ENCODE assay signal across 15 cellular contexts in the genomic region with DNA sequence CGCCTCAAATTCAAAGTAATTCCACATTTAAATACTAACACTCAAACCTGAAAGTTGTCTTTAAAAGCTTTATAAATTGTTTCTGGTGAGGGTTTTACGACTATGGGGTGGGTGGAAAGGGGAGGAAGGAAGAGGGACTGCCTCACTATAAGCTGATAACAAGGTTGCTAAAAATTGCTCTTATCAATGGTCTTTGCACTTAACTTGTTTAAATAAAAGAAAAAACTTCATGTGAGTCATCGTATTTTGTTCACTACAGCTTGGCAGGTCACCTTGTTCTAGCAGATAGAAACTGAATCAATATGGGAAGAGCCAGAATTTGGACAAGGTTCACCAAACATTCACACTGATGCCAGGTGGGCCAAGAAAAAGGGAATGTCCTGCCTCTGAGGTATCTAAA.
A peak's percentile ranks its signal among the peaks of the same experiment; 100 is the strongest.
DNase-seq lines count a peak whose midpoint lies in the region; ATAC-seq and TF ChIP-seq lines count a peak whose summit lies in the region.
"Had no signal": no experiment of that assay in that cellular context is flagged by ENCODE, and none has a peak within 500 bp of the region (broad histone marks: within the 10 kb centered on the region; RNA-seq: fewer than 3 reads in every experiment).

No MANE protein-coding gene starts in this region.

- no peaks in the 10 kb centered on the region for H3K36me3 Mint-ChIP-seq in endothelial cell (ENCODE audit: low read depth, unreplicated experiment)

- no peak overlapping the region for H3K4me3 Mint-ChIP-seq in endothelial cell (ENCODE audit: unreplicated experiment)
- H3K4me3 Mint-ChIP-seq: activated naive CD8-positive, alpha-beta T cell treated with anti-CD3 and anti-CD28 coated beads, Interleukin-2, amount 50 U/mL, for 24 hours; nephron had no signal

- no peaks in the 10 kb centered on the region for H3K27me3 Mint-ChIP-seq in endothelial cell (ENCODE audit: unreplicated experiment)

- ATAC-seq in heart right ventricle (peak in 7 of 8 donors; percentile 33 to 81 (median 73)), GM18909 (IDR thresholded peaks at IDR 0.05; ENCODE audit: poor library complexity, unreplicated experiment) (no peak), HG02763 (IDR thresholded peaks at IDR 0.05; ENCODE audit: unreplicated experiment) (no peak), HG03025 (IDR thresholded peaks at IDR 0.05; ENCODE audit: low FRiP score, unreplicated experiment) (no peak)
- ATAC-seq: activated CD4-positive, CD25-positive, alpha-beta regulatory T cell treated with anti-CD3 and anti-CD28 coated beads, Interleukin-2, amount 50 U/mL, for 24 hours had no signal

- H3K27me3 ChIP-seq in heart right ventricle, result no peaks in the 10 kb centered on the region
- no peaks in the 10 kb centered on the region for H3K27me3 ChIP-seq in right atrium auricular region
- H3K27me3 ChIP-seq in SJCRH30, result no peaks in the 10 kb centered on the region

- peaks cover 20% of the 10 kb centered on the region for H3K4me1 Mint-ChIP-seq in endothelial cell (ENCODE audit: unreplicated experiment)

- no peaks in the 10 kb centered on the region for H3K9me3 Mint-ChIP-seq in endothelial cell (ENCODE audit: unreplicated experiment)
- H3K9me3 Mint-ChIP-seq: activated naive CD8-positive, alpha-beta T cell treated with anti-CD3 and anti-CD28 coated beads, Interleukin-2, amount 50 U/mL, for 24 hours; nephron had no signal

- H3K9me3 ChIP-seq in heart right ventricle (peaks cover 0 to 13% (median 0%) of the 10 kb centered on the region in 11 donors), right atrium auricular region (no peaks in the 10 kb centered on the region), SJCRH30 (replicated peaks) (no peaks in the 10 kb centered on the region)

- H3K4me3 ChIP-seq in heart right ventricle, result no peak overlapping the region
- H3K4me3 ChIP-seq in right atrium auricular region, result no peak overlapping the region
- no peak overlapping the region for H3K4me3 ChIP-seq in SJCRH30

- peak overlapping the region; percentile 10 for H3K27ac Mint-ChIP-seq in endothelial cell (ENCODE audit: unreplicated experiment)
- H3K27ac Mint-ChIP-seq: activated naive CD8-positive, alpha-beta T cell treated with anti-CD3 and anti-CD28 coated beads, Interleukin-2, amount 50 U/mL, for 24 hours had no signal

- no peak for DNase-seq in heart right ventricle
- DNase-seq in right atrium auricular region (ENCODE audit: low spot score), result no peak
- DNase-seq in endothelial cell (ENCODE audit: low spot score), result no peak
- peak; percentile 55 to 86 for DNase-seq in lung microvascular endothelial cell (ENCODE audit: low read depth in 2 of 2)
- no peak for DNase-seq in SJCRH30
- DNase-seq: activated naive CD8-positive, alpha-beta T cell treated with anti-CD3 and anti-CD28 coated beads, Interleukin-2, amount 50 U/mL, for 24 hours; activated T-cell treated with anti-CD3 and anti-CD28 coated beads for 4 hours; left cardiac atrium; NCI-H2029; NK-92 treated with Interleukin-12 subunit alpha and Interleukin-12 subunit beta, amount 100 ng/mL, for 24 hours had no signal

- TF ChIP-seq CTCF in heart right ventricle (IDR thresholded peaks at IDR 0.05) (no peak), right atrium auricular region (IDR thresholded peaks at IDR 0.05) (no peak), endothelial cell (IDR thresholded peaks at IDR 0.05; ENCODE audit: unreplicated experiment) (no peak)

- H3K36me3 ChIP-seq in heart right ventricle, result no peaks in the 10 kb centered on the region
- no peaks in the 10 kb centered on the region for H3K36me3 ChIP-seq in right atrium auricular region
- no peaks in the 10 kb centered on the region for H3K36me3 ChIP-seq in SJCRH30

- H3K27ac ChIP-seq in heart right ventricle (peak overlapping the region in 8 of 10 donors; percentile 6 to 75 (median 38)), right atrium auricular region (peak overlapping the region in 1 of 2 donors; percentile 8), SJCRH30 (no peak overlapping the region)

- 33 to 36% methylated on average over 3 of the region's 3 CpGs for WGBS in heart right ventricle, 2 donors

- intact Hi-C loops in heart right ventricle (cut with DNase I), result no loop called here

- peaks cover 4 to 33% (median 27%) of the 10 kb centered on the region in 9 donors for H3K4me1 ChIP-seq in heart right ventricle
- H3K4me1 ChIP-seq in right atrium auricular region, result peaks cover 0 to 26% of the 10 kb centered on the region in 2 donors
- no peaks in the 10 kb centered on the region for H3K4me1 ChIP-seq in SJCRH30

Comparison
In these comparisons a context has a peak if more than half of its experiments do, and no peak if none do; other contexts are left out.
1. ATAC-seq: peak in heart right ventricle (7 of 8); none in GM18909 (single experiment), HG02763 (single experiment) and HG03025 (single experiment).
2. DNase-seq: peak in lung microvascular endothelial cell (2 of 2); none in heart right ventricle (0 of 2), right atrium auricular region (single experiment), endothelial cell (single experiment) and SJCRH30 (0 of 2).